8 cellular contexts compared by ENCODE assay signal in the genomic region with DNA sequence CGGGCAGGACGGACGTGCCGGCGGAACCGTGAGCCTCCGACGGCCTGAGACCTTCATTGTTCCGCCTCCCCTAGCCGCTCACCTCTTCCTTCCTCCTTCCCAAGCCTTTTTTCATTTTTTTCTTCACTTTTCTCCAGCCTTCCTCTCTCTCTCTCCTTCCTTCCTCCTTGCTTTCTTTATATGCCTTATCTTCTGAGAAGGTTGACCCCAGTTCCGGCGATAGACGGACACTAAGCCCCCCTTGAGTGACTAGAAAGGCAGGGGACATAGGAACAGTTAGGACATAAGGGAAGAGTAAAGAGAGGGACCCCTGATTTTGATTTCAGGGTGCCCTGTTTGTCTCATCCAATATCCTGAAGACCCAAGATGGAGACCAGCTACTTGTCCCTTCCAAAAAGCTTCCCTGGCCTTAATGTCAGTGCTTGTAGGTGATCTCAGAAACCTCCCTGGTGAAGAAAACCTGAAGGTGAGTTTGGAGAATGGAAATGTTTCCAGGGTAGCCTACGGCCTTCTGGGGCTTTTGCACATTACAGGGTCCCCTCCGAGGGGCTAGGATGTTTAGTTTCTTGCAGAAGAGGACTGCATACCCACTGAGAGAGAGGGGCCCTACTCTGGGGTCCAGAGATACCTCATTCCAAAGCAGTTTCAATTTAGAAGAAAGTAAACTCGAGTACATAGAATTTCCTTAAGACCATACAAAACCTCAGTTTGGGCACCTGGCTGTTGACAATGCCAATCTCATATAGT. TPM values are rescaled to one million over a fixed set of nuclear protein-coding genes. Genes with fewer than 3 reads are reported as not detected.
A peak's percentile ranks its signal among the peaks of the same experiment; 100 is the strongest.
DNase-seq lines count a peak whose midpoint lies in the region; ATAC-seq, FAIRE-seq and TF ChIP-seq lines count a peak whose summit lies in the region.

No MANE protein-coding gene starts in this region.

- intact Hi-C loops in GM12878 (cut with micrococcal nuclease; ENCODE audit: unreplicated experiment): loop anchor here (10.0 kb wide), 1 partner anchor 694 kb away; no protein-coding TSS in a partner anchor

- CTCF ChIA-PET in HEK293T (lab: Yijun Ruan, JAX) (interaction anchor here (0.5 to 3.1 kb wide), 7 partner anchors 10 to 923 kb away, joined by 3 to 22 read pairs (median 4); no protein-coding TSS in a partner anchor), GM12878 (lab: Yijun Ruan, JAX) (interaction anchor here (0.5 to 5.3 kb wide), 28 partner anchors 9 to 1394 kb away, joined by 3 to 91 read pairs (median 5); no protein-coding TSS in a partner anchor)

- H3K27ac ChIP-seq in 22Rv1: peak overlapping the region; percentile 27; the same call in 1 of the 2 replicates
- H3K27ac ChIP-seq in GM12878 (ENCODE audit: control insufficient read depth, insufficient read depth): peak overlapping the region; percentile 20; the same call in 1 of the 2 replicates
- peak overlapping the region; percentile 40 to 86 for H3K27ac ChIP-seq in lung (ENCODE audit: low read depth in 1 of 2, low read length in 1 of 2)

- H3K36me3 ChIP-seq in GM12878 (ENCODE audit: control insufficient read depth in 2 of 2, insufficient read depth in 2 of 2, low read length in 1 of 2) (no peaks in the 10 kb centered on the region), lung (ENCODE audit: control insufficient read depth in 2 of 2, insufficient read depth in 2 of 2, low read length in 2 of 2) (no peaks in the 10 kb centered on the region)

- 18% methylated on average over 16 of the region's 16 CpGs for WGBS in GM12878 (ENCODE audit: insufficient coverage, insufficient replicate concordance, low lambda C conversion rate, missing lambda C conversion rate)
- 18% methylated on average over 16 of the region's 16 CpGs for WGBS in lung, 2 donors

- no peak for TF ChIP-seq RAD21 in GM12878 (IDR thresholded peaks at IDR 0.05; ENCODE audit: insufficient read depth, low read depth, low read length)

- no peak for ATAC-seq in GM12878
- ATAC-seq in lung (ENCODE audit: insufficient read depth, low FRiP score): no peak
- no peak for ATAC-seq in HG03520 (IDR thresholded peaks at IDR 0.05; ENCODE audit: unreplicated experiment)
- no peak for ATAC-seq in GM21423 (IDR thresholded peaks at IDR 0.05; ENCODE audit: unreplicated experiment)

- peak overlapping the region; percentile 88 for H3K4me2 ChIP-seq in GM12878 (ENCODE audit: control insufficient read depth, insufficient read depth)

- no peak overlapping the region for H3K9ac ChIP-seq in GM12878 (ENCODE audit: control insufficient read depth, insufficient read depth, low read length)

- H4K20me1 ChIP-seq in GM12878 (ENCODE audit: control insufficient read depth, insufficient read depth): no peaks in the 10 kb centered on the region

- in situ Hi-C loops in GM12878 (cut with MboI): loop anchor here (10.0 kb wide), 1 partner anchor 694 kb away; no protein-coding TSS in a partner anchor

- peak; percentile 63; the same call in 1 of the 2 replicates for TF ChIP-seq POLR2A in GM12878 (IDR thresholded peaks at IDR 0.05; ENCODE audit: low read depth, low read length)

- H2AFZ ChIP-seq in GM12878 (ENCODE audit: control insufficient read depth, low read depth, low read length): peak overlapping the region; percentile 86

- POLR2A ChIA-PET in HEK293T (lab: Yijun Ruan, JAX): interaction anchor here (1.6 kb wide), 1 partner anchor 13 kb away, joined by 5 read pairs; no protein-coding TSS in a partner anchor
- POLR2A ChIA-PET in GM12878 (lab: Charles Lee): interaction anchor here (0.5 to 1.9 kb wide), 2 partner anchors 9 to 149 kb away, joined by 7 to 8 read pairs; no protein-coding TSS in a partner anchor

- H3K27me3 ChIP-seq in GM12878 (replicated peaks in 1 of 2; ENCODE audit: control insufficient read depth in 2 of 2, insufficient read depth in 2 of 2, low read length in 1 of 2) (peaks cover 31 to 35% of the 10 kb centered on the region in 2 experiments), lung (ENCODE audit: control insufficient read depth, insufficient read depth) (no peaks in the 10 kb centered on the region)

- RAD21 ChIA-PET in GM12878 (lab: Charles Lee; ENCODE audit: unreplicated experiment): interaction anchor here (0.6 to 4.3 kb wide), 17 partner anchors 10 to 550 kb away, joined by 3 to 24 read pairs (median 5); no protein-coding TSS in a partner anchor

- H3K4me1 ChIP-seq in GM12878 (ENCODE audit: control insufficient read depth, insufficient read depth, low read length) (peaks cover 45% of the 10 kb centered on the region), lung (ENCODE audit: control insufficient read depth in 2 of 2, insufficient read depth in 2 of 2, low read length in 2 of 2) (peaks cover 6 to 11% of the 10 kb centered on the region in 2 donors)

- no peaks in the 10 kb centered on the region for H3K79me2 ChIP-seq in GM12878 (ENCODE audit: control insufficient read depth, insufficient read depth, low read length)

- no peak for TF ChIP-seq EP300 in GM12878 (IDR thresholded peaks at IDR 0.05; ENCODE audit: borderline replicate concordance in 1 of 2, control insufficient read depth in 1 of 2, low read depth in 2 of 2, low read length in 2 of 2)

- TF ChIP-seq CTCF in 22Rv1 (IDR thresholded peaks at IDR 0.05) (no peak), GM12878 (IDR thresholded peaks at IDR 0.05 in 2 of 3, conservative IDR thresholded peaks at IDR 0.05 in 1 of 3; ENCODE audit: control insufficient read depth in 2 of 3, extremely low read depth in 1 of 3, insufficient read depth in 1 of 3, low read depth in 3 of 3, low read length in 3 of 3) (no peak), lung (IDR thresholded peaks at IDR 0.05; ENCODE audit: control extremely low read depth, extremely low read depth) (no peak), GM20000 (IDR thresholded peaks at IDR 0.05; ENCODE audit: extremely low read depth, missing control alignments) (no peak)

- H3K9me3 ChIP-seq in GM12878 (replicated peaks; ENCODE audit: control insufficient read depth, insufficient read depth, low read length) (peaks cover 3% of the 10 kb centered on the region; the same call in 2 of the 3 replicates), lung (ENCODE audit: control insufficient read depth in 2 of 2, insufficient read depth in 1 of 2, low read length in 1 of 2) (no peaks in the 10 kb centered on the region)

- FAIRE-seq in GM12878 (lab: Jason Lieb, UNC): no peak

- no TSS peak for BruUV-seq in GM12878 (replicated peaks; lab: Mats Ljungman, UMichigan)

- H3K4me3 ChIP-seq in GM12878 (peak overlapping the region; percentile 48), lung (no peak overlapping the region)

- SMC1A ChIA-PET in GM12878 (lab: Charles Lee; ENCODE audit: uncharacterized antibody, unreplicated experiment): interaction anchor here (1.0 to 5.1 kb wide), 9 partner anchors 10 to 560 kb away, joined by 3 to 41 read pairs (median 4); no protein-coding TSS in a partner anchor

- DNase-seq in HEK293T (ENCODE audit: extremely low spot score) (no peak), GM12878 (ENCODE audit: low read depth, low spot score) (no peak), lung (ENCODE audit: low spot score) (no peak), GM20000 (ENCODE audit: low spot score) (no peak), pons (ENCODE audit: low spot score) (no peak)

TF ChIP-seq in HEK293T, 16 proteins besides CTCF, POLR2A, EP300 and RAD21:
- TF ChIP-seq L3MBTL2 (conservative IDR thresholded peaks at IDR 0.05) (0 out of 2 replicates have a peak, but pooled peaks have one; percentile 6), HDGF (IDR thresholded peaks at IDR 0.05; ENCODE audit: borderline replicate concordance) (no peak)

RNA-seq across cellular contexts. Expression of gene ADM, which starts 3.5 kb away (rescaled TPM):
- total RNA-seq in GM12878 (2013; cell fraction: nucleolus; rRNA removed): 9.9 and 12.6 TPM in 2 replicates
- total RNA-seq in GM12878 (2014; rRNA removed): not detected in 2 replicates
- total RNA-seq in GM12878 (2014; rRNA removed; fragmentation: Illumina TruSeq; extraction: Trizol): not detected in 2 replicates
- total RNA-seq in GM12878 (2021): 0.21 TPM in 1 of 2 replicates, not detected in the other
- polyA plus RNA-seq in GM12878 (2011; ENCODE audit: low read depth): 1.3 TPM
- polyA plus RNA-seq in GM12878 (2011; rRNA removed): 2.7 and 4.2 TPM in 2 replicates
- 5.5 and 8.1 TPM in 2 replicates for polyA plus RNA-seq in GM12878 (2011; cell fraction: cytosol; rRNA removed)
- polyA plus RNA-seq in GM12878 (2011; cell fraction: nucleus; rRNA removed): 3.5 and 8.1 TPM in 2 replicates
- polyA plus RNA-seq in GM12878 (2012): 1.3 and 3.2 TPM in 2 replicates
- polyA plus RNA-seq in GM12878 (2014; fragmentation: Illumina TruSeq; extraction: Trizol): not detected in 2 replicates
- not detected for polyA plus RNA-seq in GM12878 (2014; fragmentation: Nextera tagmentation; extraction: Ambion mirVana)
- not detected in 2 replicates for polyA plus RNA-seq in GM12878 (2014; rRNA removed)
- under 1 TPM in 1 of 2 experiments, not detected in 1; 0.11 TPM for polyA plus RNA-seq in GM12878 (2016; fragmentation: Nextera tagmentation; extraction: Ambion mirVana)
- polyA minus RNA-seq in GM12878 (2011; rRNA and poly(A)+ RNA removed): 1.3 and 11.4 TPM in 2 replicates
- 2.0 and 3.3 TPM in 2 replicates for polyA minus RNA-seq in GM12878 (2011; cell fraction: cytosol; rRNA and poly(A)+ RNA removed)
- 3.3 and 5.6 TPM in 2 replicates for polyA minus RNA-seq in GM12878 (2011; cell fraction: nucleus; rRNA and poly(A)+ RNA removed)
- total RNA-seq in lung: 10 to 100 TPM; 43.6 to 45.9 TPM
- polyA plus RNA-seq in lung: 100 to 1,000 TPM in 1 of 2 donors, 10 to 100 TPM in 1; 16.2 to 349 TPM

RNA-seq across cellular contexts. Expression of gene SBF2, which starts 14.4 kb away (rescaled TPM):
- 21.9 and 24.8 TPM in 2 replicates for total RNA-seq in GM12878 (2013; cell fraction: nucleolus; rRNA removed)
- 0.65 and 1.6 TPM in 2 replicates for total RNA-seq in GM12878 (2014; rRNA removed)
- total RNA-seq in GM12878 (2014; rRNA removed; fragmentation: Illumina TruSeq; extraction: Trizol): 0.92 and 1.1 TPM in 2 replicates
- 0.62 and 0.96 TPM in 2 replicates for total RNA-seq in GM12878 (2021)
- polyA plus RNA-seq in GM12878 (2011; ENCODE audit: low read depth): 1.8 TPM
- polyA plus RNA-seq in GM12878 (2011; rRNA removed): 1.7 and 2.3 TPM in 2 replicates
- 0.88 and 1.1 TPM in 2 replicates for polyA plus RNA-seq in GM12878 (2011; cell fraction: cytosol; rRNA removed)
- polyA plus RNA-seq in GM12878 (2011; cell fraction: nucleus; rRNA removed): 2.2 and 2.4 TPM in 2 replicates
- 1.3 and 2.3 TPM in 2 replicates for polyA plus RNA-seq in GM12878 (2012)
- polyA plus RNA-seq in GM12878 (2014; fragmentation: Illumina TruSeq; extraction: Trizol): 0.35 and 1.3 TPM in 2 replicates
- polyA plus RNA-seq in GM12878 (2014; fragmentation: Nextera tagmentation; extraction: Ambion mirVana): under 1 TPM; 0.24 to 0.26 TPM
- 0.38 and 1.1 TPM in 2 replicates for polyA plus RNA-seq in GM12878 (2014; rRNA removed)
- 1 to 10 TPM; 2.1 to 2.2 TPM for polyA plus RNA-seq in GM12878 (2016; fragmentation: Nextera tagmentation; extraction: Ambion mirVana)
- 5.1 and 5.2 TPM in 2 replicates for polyA minus RNA-seq in GM12878 (2011; rRNA and poly(A)+ RNA removed)
- 2.0 and 3.2 TPM in 2 replicates for polyA minus RNA-seq in GM12878 (2011; cell fraction: cytosol; rRNA and poly(A)+ RNA removed)
- polyA minus RNA-seq in GM12878 (2011; cell fraction: nucleus; rRNA and poly(A)+ RNA removed): 3.7 and 5.0 TPM in 2 replicates
- 100 to 1,000 TPM in 1 of 2 donors, 10 to 100 TPM in 1; 32.3 to 104 TPM for total RNA-seq in lung
- polyA plus RNA-seq in lung: 10 to 100 TPM in 1 of 2 donors, 1 to 10 TPM in 1; 4.4 to 17.4 TPM
